8 cellular contexts compared by ENCODE assay signal in genomic region chr6:158911746-158912158, GRCh38.
DNase-seq lines count a peak whose midpoint lies in the region; ATAC-seq, FAIRE-seq and TF ChIP-seq lines count a peak whose summit lies in the region.

No MANE protein-coding gene starts in this region.

- peak overlapping the region; percentile 87 for H3K4me2 ChIP-seq in SU-DHL-6 (ENCODE audit: low read depth, low read length, poor library complexity, severe bottlenecking)

- intact Hi-C loops in esophagus squamous epithelium (cut with DNase I): no loop called here

- H2AFZ ChIP-seq in SU-DHL-6 (ENCODE audit: low read depth, low read length, severe bottlenecking): peak overlapping the region; percentile 49

- TF ChIP-seq EP300 in upper lobe of left lung (IDR thresholded peaks at IDR 0.05): no peak

- DNase-seq in stimulated activated CD4-positive, alpha-beta T cell treated with anti-CD3 and anti-CD28 coated beads, Interleukin-15, amount 100 ng/mL, for 24 hours: peak; percentile 30
- no peak for DNase-seq in stimulated activated CD4-positive, alpha-beta T cell treated with anti-CD3 and anti-CD28 coated beads, Interleukin-12 subunit alpha, Interleukin-12 subunit beta, amount 100 ng/mL, for 4 hours
- DNase-seq in esophagus squamous epithelium (lab: John Stamatoyannopoulos, UW) (no peak), upper lobe of left lung (peak in 1 of 2 donors; percentile 38), RCC 7860 (ENCODE audit: low spot score) (no peak)

- FAIRE-seq in RCC 7860 (lab: Jason Lieb, UNC): no peak

- H3K9me2 ChIP-seq in SU-DHL-6 (replicated peaks; ENCODE audit: insufficient read depth, low read length): no peaks in the 10 kb centered on the region

- peak overlapping the region; percentile 46 for H3K4me3 ChIP-seq in SU-DHL-6 (ENCODE audit: insufficient read depth, low read length, poor library complexity, severe bottlenecking)
- H3K4me3 ChIP-seq in esophagus squamous epithelium: no peak overlapping the region
- H3K4me3 ChIP-seq in upper lobe of left lung: no peak overlapping the region

- peak overlapping the region; percentile 61 for H3K9ac ChIP-seq in SU-DHL-6 (ENCODE audit: low read length)

- ATAC-seq in upper lobe of left lung (ENCODE audit: low FRiP score in 2 of 2) (peak; percentile 33 to 62), GM19455 (IDR thresholded peaks at IDR 0.05; ENCODE audit: unreplicated experiment) (no peak), GM18861 (IDR thresholded peaks at IDR 0.05; ENCODE audit: unreplicated experiment) (no peak)

- peak overlapping the region; percentile 92 for H3K27ac ChIP-seq in SU-DHL-6 (ENCODE audit: low read depth, low read length)
- peak overlapping the region in 3 of 4 donors; percentile 0 to 86 (median 86) for H3K27ac ChIP-seq in esophagus squamous epithelium
- peak overlapping the region in 3 of 4 donors; percentile 72 to 77 (median 73) for H3K27ac ChIP-seq in upper lobe of left lung

- H3F3A ChIP-seq in SU-DHL-6 (ENCODE audit: insufficient read depth): peaks cover 10% of the 10 kb centered on the region

- H3K27me3 ChIP-seq in SU-DHL-6 (ENCODE audit: low read length) (no peaks in the 10 kb centered on the region), esophagus squamous epithelium (no peaks in the 10 kb centered on the region), upper lobe of left lung (no peaks in the 10 kb centered on the region)

- H4K20me1 ChIP-seq in SU-DHL-6 (ENCODE audit: low read depth, low read length): no peaks in the 10 kb centered on the region

- H3K79me2 ChIP-seq in SU-DHL-6 (ENCODE audit: insufficient read depth, low read length): no peaks in the 10 kb centered on the region

- H3K36me3 ChIP-seq in SU-DHL-6 (ENCODE audit: low read length) (0 out of 2 replicates have a peak, but pooled peaks cover under 1% of the 10 kb centered on the region), esophagus squamous epithelium (no peaks in the 10 kb centered on the region), upper lobe of left lung (no peaks in the 10 kb centered on the region)

- H3K4me1 ChIP-seq in esophagus squamous epithelium: peaks cover 13 to 61% (median 16%) of the 10 kb centered on the region in 3 donors
- H3K4me1 ChIP-seq in upper lobe of left lung: peaks cover 4 to 18% (median 15%) of the 10 kb centered on the region in 4 donors

- 49 to 58% methylated on average over 4 of the region's 4 CpGs for WGBS in esophagus squamous epithelium, 2 donors
- 55 to 58% methylated on average over 4 of the region's 4 CpGs for WGBS in upper lobe of left lung, 2 donors

- no peak for TF ChIP-seq POLR2A in esophagus squamous epithelium (IDR thresholded peaks at IDR 0.05)
- TF ChIP-seq POLR2A in upper lobe of left lung (IDR thresholded peaks at IDR 0.05): no peak

- no peaks in the 10 kb centered on the region for H3K9me3 ChIP-seq in SU-DHL-6 (ENCODE audit: insufficient read depth, low read length)
- no peaks in the 10 kb centered on the region for H3K9me3 ChIP-seq in esophagus squamous epithelium
- no peaks in the 10 kb centered on the region for H3K9me3 ChIP-seq in upper lobe of left lung

- TF ChIP-seq CTCF in SU-DHL-6 (IDR thresholded peaks at IDR 0.05; ENCODE audit: insufficient read depth, low read length, poor library complexity, severe bottlenecking) (no peak), esophagus squamous epithelium (IDR thresholded peaks at IDR 0.05) (no peak), upper lobe of left lung (IDR thresholded peaks at IDR 0.05) (no peak)

Comparison
In these comparisons a context has a peak if more than half of its experiments do, and no peak if none do; other contexts are left out.
1. ATAC-seq: peak in upper lobe of left lung (2 of 2); none in GM19455 (single experiment) and GM18861 (single experiment).
2. Peak in every context shown above with its lines, with median percentiles within 50 percentile points of each other: H3K27ac ChIP-seq.